Comparison of ENCODE assay signal across 38 cellular contexts in genomic region chr1:230323686-230324085, GRCh38.
"Had no signal": no experiment of that assay in that cellular context is flagged by ENCODE, and none has a peak within 500 bp of the region (broad histone marks: within the 10 kb centered on the region; RNA-seq: fewer than 3 reads in every experiment).

No MANE protein-coding gene starts in this region.

- H3K27ac ChIP-seq: adrenal gland, ascending aorta, body of pancreas, brain microvascular endothelial cell, breast epithelium, cardiac muscle cell had no signal

- H3K4me1 ChIP-seq: ascending aorta, breast epithelium had no signal

- DNase-seq: activated effector memory CD4-positive, alpha-beta T cell treated with anti-CD3 and anti-CD28 coated beads, Interleukin-2, amount 50 U/mL, for 16 hours; activated effector memory CD4-positive, alpha-beta T cell treated with Interleukin-2 at 50 U/mL for 16 hours; activated gamma-delta T cell; activated gamma-delta T cell treated with Interleukin-2 at 50 U/mL for 16 hours; activated naive CD4-positive, alpha-beta T cell; activated naive CD4-positive, alpha-beta T cell treated with anti-CD3 and anti-CD28 coated beads for 36 hours; activated naive CD4-positive, alpha-beta T cell treated with anti-CD3 and anti-CD28 coated beads, Interleukin-2, amount 10 ng/mL, durations not matched to agents 7 days and 5 days; activated naive CD4-positive, alpha-beta T cell treated with anti-CD3 and anti-CD28 coated beads, Interleukin-2, amount 50 U/mL, for 16 hours; activated naive CD4-positive, alpha-beta T cell treated with Interleukin-2 at 50 U/mL for 16 hours; activated naive CD8-positive, alpha-beta T cell treated with anti-CD3 and anti-CD28 coated beads for 36 hours; activated naive CD8-positive, alpha-beta T cell treated with anti-CD3 and anti-CD28 coated beads, Interleukin-2, amount 10 ng/mL, durations not matched to agents 7 days and 5 days; activated naive CD8-positive, alpha-beta T cell treated with anti-CD3 and anti-CD28 coated beads, Interleukin-2, amount 50 U/mL, for 24 hours; activated T-cell treated with anti-CD3 and anti-CD28 coated beads for 4 hours; activated T-cell treated with anti-CD3 and anti-CD28 coated beads, Interleukin-2, amount 50 U/mL, for 1 hour; activated T-cell treated with anti-CD3 and anti-CD28 coated beads, Interleukin-2, amount 50 U/mL, for 24 hours; activated T-cell treated with anti-CD3 and anti-CD28 coated beads, Interleukin-2, amount 50 U/mL, for 4 hours; activated T-cell treated with anti-CD3 and anti-CD28 coated beads, Interleukin-2, amount 50 U/mL, for 48 hours; activated T-cell treated with anti-CD3 and anti-CD28 coated beads, Interleukin-2, amount 50 U/mL, for 72 hours; adrenal gland; amniotic stem cell; amygdala; anterior cingulate cortex; body of pancreas; brain microvascular endothelial cell; caudate nucleus; central memory CD4-positive, alpha-beta T cell; cerebellar nuclear complex had no signal

- ATAC-seq: activated naive CD4-positive, alpha-beta T cell treated with anti-CD3 and anti-CD28 coated beads, Interleukin-2, amount 50 U/mL, for 72 hours; activated naive CD8-positive, alpha-beta T cell treated with anti-CD3 and anti-CD28 coated beads, Interleukin-2, amount 50 U/mL, for 24 hours; activated T-cell treated with anti-CD3 and anti-CD28 coated beads, Interleukin-2, amount 50 U/mL, for 4 hours; activated T-cell treated with anti-CD3 and anti-CD28 coated beads, Interleukin-2, amount 50 U/mL, for 72 hours; activated T-helper 17 cell treated with anti-CD3 and anti-CD28 coated beads, Interleukin-2, amount 50 U/mL, for 72 hours; body of pancreas had no signal

- H3K27ac Mint-ChIP-seq: activated naive CD4-positive, alpha-beta T cell treated with anti-CD3 and anti-CD28 coated beads for 36 hours; activated naive CD4-positive, alpha-beta T cell treated with anti-CD3 and anti-CD28 coated beads, Interleukin-2, amount 10 ng/mL, durations not matched to agents 7 days and 5 days; activated naive CD4-positive, alpha-beta T cell treated with anti-CD3 and anti-CD28 coated beads, Interleukin-2, amount 50 U/mL, for 24 hours; activated naive CD4-positive, alpha-beta T cell treated with anti-CD3 and anti-CD28 coated beads, Interleukin-2, amount 50 U/mL, for 72 hours; activated naive CD8-positive, alpha-beta T cell; activated naive CD8-positive, alpha-beta T cell treated with anti-CD3 and anti-CD28 coated beads for 36 hours; activated naive CD8-positive, alpha-beta T cell treated with anti-CD3 and anti-CD28 coated beads, Interleukin-2, amount 10 ng/mL, durations not matched to agents 7 days and 5 days; activated naive CD8-positive, alpha-beta T cell treated with anti-CD3 and anti-CD28 coated beads, Interleukin-2, amount 50 U/mL, for 24 hours; activated T-cell treated with anti-CD3 and anti-CD28 coated beads, Interleukin-2, amount 50 U/mL, for 24 hours; activated T-cell treated with anti-CD3 and anti-CD28 coated beads, Interleukin-2, amount 50 U/mL, for 72 hours; activated T-helper 1 cell treated with anti-CD3 and anti-CD28 coated beads, Interleukin-12 subunit alpha, Interleukin-12 subunit beta, Interleukin-2, Interleukin-4 antibody, amounts not matched to agents 30 ng/mL and 10 ng/mL and 1 ng/mL, durations not matched to agents 14 hours and 24 hours and 36 hours; activated T-helper 17 cell treated with anti-CD3 and anti-CD28 coated beads, Interleukin-2, amount 50 U/mL, for 72 hours; activated T-helper 2 cell treated with anti-CD3 and anti-CD28 coated beads, Interferon-gamma antibody, Interleukin-2, Interleukin-4, amounts not matched to agents 10 μg/mL and 5 μg/mL and 100 μg/mL, durations not matched to agents 14 hours and 24 hours and 36 hours had no signal

- H3K9me3 Mint-ChIP-seq: activated naive CD4-positive, alpha-beta T cell treated with anti-CD3 and anti-CD28 coated beads for 36 hours; activated naive CD4-positive, alpha-beta T cell treated with anti-CD3 and anti-CD28 coated beads, Interleukin-2, amount 10 ng/mL, durations not matched to agents 7 days and 5 days; activated naive CD4-positive, alpha-beta T cell treated with anti-CD3 and anti-CD28 coated beads, Interleukin-2, amount 50 U/mL, for 24 hours; activated naive CD4-positive, alpha-beta T cell treated with anti-CD3 and anti-CD28 coated beads, Interleukin-2, amount 50 U/mL, for 72 hours; activated naive CD8-positive, alpha-beta T cell treated with anti-CD3 and anti-CD28 coated beads for 36 hours; activated naive CD8-positive, alpha-beta T cell treated with anti-CD3 and anti-CD28 coated beads, Interleukin-2, amount 10 ng/mL, durations not matched to agents 7 days and 5 days; activated naive CD8-positive, alpha-beta T cell treated with anti-CD3 and anti-CD28 coated beads, Interleukin-2, amount 50 U/mL, for 24 hours; activated T-cell treated with anti-CD3 and anti-CD28 coated beads, Interleukin-2, amount 50 U/mL, for 24 hours; activated T-cell treated with anti-CD3 and anti-CD28 coated beads, Interleukin-2, amount 50 U/mL, for 4 hours; activated T-cell treated with anti-CD3 and anti-CD28 coated beads, Interleukin-2, amount 50 U/mL, for 72 hours; activated T-helper 1 cell treated with anti-CD3 and anti-CD28 coated beads, Interleukin-12 subunit alpha, Interleukin-12 subunit beta, Interleukin-2, Interleukin-4 antibody, amounts not matched to agents 30 ng/mL and 10 ng/mL and 1 ng/mL, durations not matched to agents 14 hours and 24 hours and 36 hours; activated T-helper 17 cell treated with anti-CD3 and anti-CD28 coated beads, Interleukin-2, amount 50 U/mL, for 72 hours; activated T-helper 2 cell treated with anti-CD3 and anti-CD28 coated beads, Interferon-gamma antibody, Interleukin-2, Interleukin-4, amounts not matched to agents 10 μg/mL and 5 μg/mL and 100 μg/mL, durations not matched to agents 14 hours and 24 hours and 36 hours; brain; central memory CD8-positive, alpha-beta T cell had no signal

- H3K9me3 ChIP-seq: adrenal gland, ascending aorta, body of pancreas, breast epithelium had no signal

- H3K4me1 Mint-ChIP-seq: activated naive CD4-positive, alpha-beta T cell treated with anti-CD3 and anti-CD28 coated beads, Interleukin-2, amount 10 ng/mL, durations not matched to agents 7 days and 5 days; activated naive CD4-positive, alpha-beta T cell treated with anti-CD3 and anti-CD28 coated beads, Interleukin-2, amount 50 U/mL, for 24 hours; activated naive CD8-positive, alpha-beta T cell treated with anti-CD3 and anti-CD28 coated beads, Interleukin-2, amount 10 ng/mL, durations not matched to agents 7 days and 5 days; central memory CD8-positive, alpha-beta T cell had no signal

- H3K36me3 Mint-ChIP-seq: activated naive CD4-positive, alpha-beta T cell treated with anti-CD3 and anti-CD28 coated beads, Interleukin-2, amount 10 ng/mL, durations not matched to agents 7 days and 5 days; activated naive CD4-positive, alpha-beta T cell treated with anti-CD3 and anti-CD28 coated beads, Interleukin-2, amount 50 U/mL, for 24 hours; activated naive CD4-positive, alpha-beta T cell treated with anti-CD3 and anti-CD28 coated beads, Interleukin-2, amount 50 U/mL, for 72 hours; activated naive CD8-positive, alpha-beta T cell; activated naive CD8-positive, alpha-beta T cell treated with anti-CD3 and anti-CD28 coated beads for 36 hours; activated naive CD8-positive, alpha-beta T cell treated with anti-CD3 and anti-CD28 coated beads, Interleukin-2, amount 10 ng/mL, durations not matched to agents 7 days and 5 days had no signal

- H3K4me3 ChIP-seq: adrenal gland, ascending aorta, body of pancreas, breast epithelium, cardiac muscle cell had no signal

- H3K27me3 ChIP-seq: adrenal gland, ascending aorta, body of pancreas, brain microvascular endothelial cell, breast epithelium, cardiac muscle cell had no signal

- H3K27me3 Mint-ChIP-seq: activated naive CD4-positive, alpha-beta T cell treated with anti-CD3 and anti-CD28 coated beads, Interleukin-2, amount 50 U/mL, for 24 hours; activated naive CD8-positive, alpha-beta T cell treated with anti-CD3 and anti-CD28 coated beads, Interleukin-2, amount 10 ng/mL, durations not matched to agents 7 days and 5 days had no signal

- H3K36me3 ChIP-seq: adrenal gland, ascending aorta, brain microvascular endothelial cell, breast epithelium, cardiac muscle cell had no signal

- H3K4me3 Mint-ChIP-seq: activated naive CD4-positive, alpha-beta T cell treated with anti-CD3 and anti-CD28 coated beads for 36 hours; activated naive CD4-positive, alpha-beta T cell treated with anti-CD3 and anti-CD28 coated beads, Interleukin-2, amount 10 ng/mL, durations not matched to agents 7 days and 5 days; activated naive CD4-positive, alpha-beta T cell treated with anti-CD3 and anti-CD28 coated beads, Interleukin-2, amount 50 U/mL, for 24 hours; activated naive CD8-positive, alpha-beta T cell; activated naive CD8-positive, alpha-beta T cell treated with anti-CD3 and anti-CD28 coated beads for 36 hours; activated naive CD8-positive, alpha-beta T cell treated with anti-CD3 and anti-CD28 coated beads, Interleukin-2, amount 10 ng/mL, durations not matched to agents 7 days and 5 days; activated naive CD8-positive, alpha-beta T cell treated with anti-CD3 and anti-CD28 coated beads, Interleukin-2, amount 50 U/mL, for 24 hours; activated T-cell treated with anti-CD3 and anti-CD28 coated beads, Interleukin-2, amount 50 U/mL, for 24 hours; activated T-cell treated with anti-CD3 and anti-CD28 coated beads, Interleukin-2, amount 50 U/mL, for 4 hours; activated T-cell treated with anti-CD3 and anti-CD28 coated beads, Interleukin-2, amount 50 U/mL, for 72 hours; activated T-helper 1 cell treated with anti-CD3 and anti-CD28 coated beads, Interleukin-12 subunit alpha, Interleukin-12 subunit beta, Interleukin-2, Interleukin-4 antibody, amounts not matched to agents 30 ng/mL and 10 ng/mL and 1 ng/mL, durations not matched to agents 14 hours and 24 hours and 36 hours; activated T-helper 17 cell treated with anti-CD3 and anti-CD28 coated beads, Interleukin-2, amount 50 U/mL, for 72 hours; brain; central memory CD8-positive, alpha-beta T cell had no signal
